19 cellular contexts compared by ENCODE assay signal in genomic region chr16:55965099-55965498, GRCh38.
DNase-seq lines count a peak whose midpoint lies in the region; ATAC-seq and TF ChIP-seq lines count a peak whose summit lies in the region.
"Had no signal": no experiment of that assay in that cellular context is flagged by ENCODE, and none has a peak within 500 bp of the region (broad histone marks: within the 10 kb centered on the region; RNA-seq: fewer than 3 reads in every experiment).

No MANE protein-coding gene starts in this region.

- intact Hi-C loops in Caco-2 (cut with micrococcal nuclease; ENCODE audit: unreplicated experiment) (no loop called here), sigmoid colon (cut with DNase I) (no loop called here), heart right ventricle (cut with DNase I) (no loop called here)

- TF ChIP-seq POLR2A in sigmoid colon (IDR thresholded peaks at IDR 0.05): no peak

- DNase-seq in Caco-2: no peak
- DNase-seq in GM23338 (ENCODE audit: low spot score): no peak
- DNase-seq in islet precursor cell: peak; percentile 62
- no peak for DNase-seq in sigmoid colon
- no peak for DNase-seq in NCI-H446 treated with DMSO at 0.1 percent for 48 hours (lab: John Stamatoyannopoulos, UW)
- no peak for DNase-seq in heart right ventricle
- DNase-seq in AG08396 (ENCODE audit: low spot score): no peak
- DNase-seq: COR-L47, DMS53, EL, KBM-7, NCI-H1105, NCI-H187, NCI-H2107, NCI-H226, NCI-H526, Peyer's patch had no signal

- TF ChIP-seq EP300 in sigmoid colon (IDR thresholded peaks at IDR 0.05): no peak

- TF ChIP-seq CTCF in Caco-2 (IDR thresholded peaks at IDR 0.05; ENCODE audit: insufficient read depth in 1 of 2, low read depth in 1 of 2, low read length in 1 of 2, severe bottlenecking in 1 of 2, unreplicated experiment in 1 of 2) (no peak), GM23338 (conservative IDR thresholded peaks at IDR 0.05; ENCODE audit: low read depth in 2 of 2) (no peak), sigmoid colon (IDR thresholded peaks at IDR 0.05) (no peak), heart right ventricle (IDR thresholded peaks at IDR 0.05) (no peak)

- H3K4me1 ChIP-seq in Caco-2 (peaks cover 49% of the 10 kb centered on the region), GM23338 (ENCODE audit: insufficient read depth) (peaks cover 6% of the 10 kb centered on the region), sigmoid colon (peaks cover 0 to 18% (median 11%) of the 10 kb centered on the region in 4 donors), heart right ventricle (peaks cover 0 to 5% (median 0%) of the 10 kb centered on the region in 9 donors)
- H3K4me1 ChIP-seq: Peyer's patch, SJSA1 had no signal

- no peaks in the 10 kb centered on the region for H3F3A ChIP-seq in GM23338 (replicated peaks; ENCODE audit: low read depth)

- H3K4me1 Mint-ChIP-seq in Caco-2 (ENCODE audit: low read depth, unreplicated experiment) (peaks cover 31% of the 10 kb centered on the region), GM23338 (peaks cover 26% of the 10 kb centered on the region)

- H3K79me2 ChIP-seq in GM23338 (replicated peaks; ENCODE audit: insufficient read depth): no peaks in the 10 kb centered on the region

- no peaks in the 10 kb centered on the region for H4K20me1 ChIP-seq in GM23338 (replicated peaks; ENCODE audit: insufficient read depth)

- H2AFZ ChIP-seq in GM23338: peak overlapping the region; percentile 66; the same call in 1 of the 2 replicates

- CTCF ChIA-PET in Caco-2 (lab: Charles Lee): no interaction called here

- H3K9me3 Mint-ChIP-seq in Caco-2 (ENCODE audit: unreplicated experiment) (peaks cover 16% of the 10 kb centered on the region), GM23338 (no peaks in the 10 kb centered on the region)

- peaks cover 4% of the 10 kb centered on the region for H3K36me3 Mint-ChIP-seq in Caco-2 (ENCODE audit: insufficient read depth, unreplicated experiment)
- no peaks in the 10 kb centered on the region for H3K36me3 Mint-ChIP-seq in GM23338 (ENCODE audit: low read depth)

- H3K9me3 ChIP-seq in Caco-2 (no peaks in the 10 kb centered on the region; the same call in 1 of the 2 replicates), sigmoid colon (no peaks in the 10 kb centered on the region), heart right ventricle (peaks cover 0 to 6% (median 0%) of the 10 kb centered on the region in 11 donors)
- H3K9me3 ChIP-seq: Peyer's patch, SJSA1 had no signal

- peaks cover 26% of the 10 kb centered on the region for H3K9me2 ChIP-seq in GM23338 (ENCODE audit: insufficient read depth)

- H3K4me3 Mint-ChIP-seq in Caco-2 (ENCODE audit: unreplicated experiment): no peak overlapping the region
- no peak overlapping the region for H3K4me3 Mint-ChIP-seq in GM23338

- 55 to 75% methylated on average over 3 of the region's 3 CpGs for WGBS in sigmoid colon, 2 donors
- WGBS in heart right ventricle, 2 donors: 58 to 85% methylated on average over 3 of the region's 3 CpGs

- POLR2A ChIA-PET in Caco-2 (lab: Charles Lee): no interaction called here

- no peak overlapping the region for H3K27ac ChIP-seq in GM23338 (ENCODE audit: low read depth)
- H3K27ac ChIP-seq in sigmoid colon: peak overlapping the region in 3 of 4 donors; percentile 3 to 59 (median 48)
- no peak overlapping the region for H3K27ac ChIP-seq in heart right ventricle
- H3K27ac ChIP-seq: Peyer's patch, SJSA1 had no signal

- H3K36me3 ChIP-seq in Caco-2 (ENCODE audit: control insufficient read depth, insufficient read depth, low read length) (no peaks in the 10 kb centered on the region), GM23338 (ENCODE audit: insufficient read depth) (no peaks in the 10 kb centered on the region), sigmoid colon (no peaks in the 10 kb centered on the region), heart right ventricle (no peaks in the 10 kb centered on the region)
- H3K36me3 ChIP-seq: Peyer's patch, SJSA1 had no signal

- H3K27me3 Mint-ChIP-seq in Caco-2 (ENCODE audit: insufficient read depth, unreplicated experiment) (no peaks in the 10 kb centered on the region), GM23338 (ENCODE audit: insufficient read depth, low read depth, poor library complexity) (no peaks in the 10 kb centered on the region)

- ATAC-seq in GM23338: no peak
- ATAC-seq in heart right ventricle: no peak
- ATAC-seq: GM12878 had no signal

- no TSS peak for BruUV-seq in Caco-2 (replicated peaks; lab: Mats Ljungman, UMichigan)

- no peak overlapping the region for H3K4me3 ChIP-seq in Caco-2 (ENCODE audit: low read depth, low read length)
- no peak overlapping the region for H3K4me3 ChIP-seq in GM23338
- H3K4me3 ChIP-seq in sigmoid colon: no peak overlapping the region
- H3K4me3 ChIP-seq in heart right ventricle: no peak overlapping the region
- H3K4me3 ChIP-seq: GM12878, Peyer's patch, SJSA1 had no signal

- H3K27ac Mint-ChIP-seq in Caco-2 (ENCODE audit: unreplicated experiment): peak overlapping the region; percentile 63
- H3K27ac Mint-ChIP-seq in GM23338: no peak overlapping the region

- no peak overlapping the region for H3K4me2 ChIP-seq in GM23338

- H3K27me3 ChIP-seq in Caco-2 (replicated peaks; ENCODE audit: control insufficient read depth, insufficient read depth, low read length) (no peaks in the 10 kb centered on the region), GM23338 (ENCODE audit: insufficient read depth) (no peaks in the 10 kb centered on the region), sigmoid colon (no peaks in the 10 kb centered on the region), heart right ventricle (no peaks in the 10 kb centered on the region)
- H3K27me3 ChIP-seq: Peyer's patch, SJSA1 had no signal

TF ChIP-seq in GM23338, 12 proteins besides CTCF, POLR2A, EP300 and RAD21:
- no peak for TF ChIP-seq EZH2phosphoT487 (IDR thresholded peaks at IDR 0.05; ENCODE audit: unreplicated experiment)

Comparison
In these comparisons a context has a peak if more than half of its experiments do, and no peak if none do; other contexts are left out.
1. H3K27ac ChIP-seq: peak in sigmoid colon (3 of 4); none in GM23338 (single experiment) and heart right ventricle (0 of 10).